In the genomic region with DNA sequence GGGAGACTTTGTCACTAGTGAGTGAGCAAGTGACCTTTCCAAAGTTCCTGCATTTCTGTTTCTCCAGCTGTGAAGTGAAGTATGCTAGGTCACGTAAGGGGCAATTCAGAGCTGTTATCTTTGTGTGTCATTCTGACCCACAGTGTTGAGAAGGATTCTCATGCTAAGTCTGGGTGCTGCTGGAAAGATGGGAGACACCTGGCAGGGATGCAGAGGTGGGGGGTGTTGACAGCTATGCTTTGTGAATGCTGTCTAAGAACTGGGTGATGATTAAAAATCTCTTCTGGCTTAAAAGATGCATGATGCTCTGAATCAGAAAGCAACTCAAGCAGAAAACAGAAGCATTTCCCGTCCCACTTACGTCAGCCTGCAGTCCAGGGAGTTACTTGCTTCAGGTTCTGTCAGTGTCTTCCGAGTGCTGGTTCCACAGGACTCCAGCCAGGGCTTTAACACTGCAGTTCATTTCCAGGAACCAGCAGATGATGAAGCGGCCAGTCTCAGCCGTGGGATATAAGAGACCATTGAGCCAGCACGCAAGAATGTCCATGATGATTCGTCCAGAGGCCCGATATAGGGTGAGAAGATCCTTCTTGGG, we compare ENCODE assay signal across 1 cellular context.
TF ChIP-seq lines count a peak whose summit lies in the region.

No MANE protein-coding gene starts in this region.

TF ChIP-seq in K562, 482 proteins besides CTCF, POLR2A, EP300 and RAD21 (continued from another document):
- TF ChIP-seq, protein P1, sequence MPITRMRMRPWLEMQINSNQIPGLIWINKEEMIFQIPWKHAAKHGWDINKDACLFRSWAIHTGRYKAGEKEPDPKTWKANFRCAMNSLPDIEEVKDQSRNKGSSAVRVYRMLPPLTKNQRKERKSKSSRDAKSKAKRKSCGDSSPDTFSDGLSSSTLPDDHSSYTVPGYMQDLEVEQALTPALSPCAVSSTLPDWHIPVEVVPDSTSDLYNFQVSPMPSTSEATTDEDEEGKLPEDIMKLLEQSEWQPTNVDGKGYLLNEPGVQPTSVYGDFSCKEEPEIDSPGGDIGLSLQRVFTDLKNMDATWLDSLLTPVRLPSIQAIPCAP (CRISPR knock-in tag; IDR thresholded peaks at IDR 0.05; ENCODE audit: borderline replicate concordance): no peak
- peak; percentile 42 for TF ChIP-seq ARID1B (IDR thresholded peaks at IDR 0.05)
- TF ChIP-seq CBFA2T2 (conservative IDR thresholded peaks at IDR 0.05): peak; percentile 51
- TF ChIP-seq CBFA2T3 (IDR thresholded peaks at IDR 0.05): peak; percentile 71
- TF ChIP-seq ZNF785 (CRISPR knock-in tag; IDR thresholded peaks at IDR 0.05): no peak
- no peak for TF ChIP-seq NFATC3 (IDR thresholded peaks at IDR 0.05)
- TF ChIP-seq ZFX (CRISPR knock-in tag; IDR thresholded peaks at IDR 0.05): no peak
- TF ChIP-seq, protein P2, sequence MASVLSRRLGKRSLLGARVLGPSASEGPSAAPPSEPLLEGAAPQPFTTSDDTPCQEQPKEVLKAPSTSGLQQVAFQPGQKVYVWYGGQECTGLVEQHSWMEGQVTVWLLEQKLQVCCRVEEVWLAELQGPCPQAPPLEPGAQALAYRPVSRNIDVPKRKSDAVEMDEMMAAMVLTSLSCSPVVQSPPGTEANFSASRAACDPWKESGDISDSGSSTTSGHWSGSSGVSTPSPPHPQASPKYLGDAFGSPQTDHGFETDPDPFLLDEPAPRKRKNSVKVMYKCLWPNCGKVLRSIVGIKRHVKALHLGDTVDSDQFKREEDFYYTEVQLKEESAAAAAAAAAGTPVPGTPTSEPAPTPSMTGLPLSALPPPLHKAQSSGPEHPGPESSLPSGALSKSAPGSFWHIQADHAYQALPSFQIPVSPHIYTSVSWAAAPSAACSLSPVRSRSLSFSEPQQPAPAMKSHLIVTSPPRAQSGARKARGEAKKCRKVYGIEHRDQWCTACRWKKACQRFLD (CRISPR knock-in tag; IDR thresholded peaks at IDR 0.05): no peak
- 0 out of 4 replicates have a peak, but pooled peaks have one; percentile 11 to 26 for TF ChIP-seq KDM1A (IDR thresholded peaks at IDR 0.05)
- TF ChIP-seq, protein P3, sequence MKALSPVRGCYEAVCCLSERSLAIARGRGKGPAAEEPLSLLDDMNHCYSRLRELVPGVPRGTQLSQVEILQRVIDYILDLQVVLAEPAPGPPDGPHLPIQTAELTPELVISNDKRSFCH (CRISPR knock-in tag; IDR thresholded peaks at IDR 0.05): no peak
- TF ChIP-seq, protein P3 (tag; IDR thresholded peaks at IDR 0.05): 0 out of 2 replicates have a peak, but pooled peaks have one; percentile 38
- TF ChIP-seq CHD4 (IDR thresholded peaks at IDR 0.05; ENCODE audit: insufficient read depth, insufficient replicate concordance, low read depth, low read length, poor library complexity, severe bottlenecking): no peak
- peak in 1 of 2 experiments; percentile 14; a peak in 1 of 4 replicates for TF ChIP-seq HDAC1 (IDR thresholded peaks at IDR 0.05)
- TF ChIP-seq RCOR1 (IDR thresholded peaks at IDR 0.05; ENCODE audit: borderline replicate concordance in 1 of 2, low read depth in 2 of 2, low read length in 2 of 2): 0 out of 4 replicates have a peak, but pooled peaks of 1 of the 2 experiments have one; percentile 17
- no peak for TF ChIP-seq FOXA3 (CRISPR knock-in tag; conservative IDR thresholded peaks at IDR 0.05 in 1 of 2, IDR thresholded peaks at IDR 0.05 in 1 of 2)
- no peak for TF ChIP-seq KLF16 (IDR thresholded peaks at IDR 0.05)
- no peak for TF ChIP-seq BDP1 (IDR thresholded peaks at IDR 0.05; ENCODE audit: insufficient read depth, insufficient read length)
- TF ChIP-seq TEAD4 (IDR thresholded peaks at IDR 0.05; ENCODE audit: low read length): peak; percentile 46
- no peak for TF ChIP-seq TEAD4 (CRISPR knock-in tag; IDR thresholded peaks at IDR 0.05; ENCODE audit: borderline replicate concordance)
- no peak for TF ChIP-seq SMAD4 (CRISPR knock-in tag; conservative IDR thresholded peaks at IDR 0.05)
- no peak for TF ChIP-seq MXI1 (IDR thresholded peaks at IDR 0.05; ENCODE audit: low read depth, low read length)
- peak; percentile 28; the same call in 1 of the 2 replicates for TF ChIP-seq TAL1 (IDR thresholded peaks at IDR 0.05)
- no peak for TF ChIP-seq ATF1 (CRISPR knock-in tag; IDR thresholded peaks at IDR 0.05)
- TF ChIP-seq ATF1 (tag; IDR thresholded peaks at IDR 0.05): no peak
- TF ChIP-seq, protein P4, sequence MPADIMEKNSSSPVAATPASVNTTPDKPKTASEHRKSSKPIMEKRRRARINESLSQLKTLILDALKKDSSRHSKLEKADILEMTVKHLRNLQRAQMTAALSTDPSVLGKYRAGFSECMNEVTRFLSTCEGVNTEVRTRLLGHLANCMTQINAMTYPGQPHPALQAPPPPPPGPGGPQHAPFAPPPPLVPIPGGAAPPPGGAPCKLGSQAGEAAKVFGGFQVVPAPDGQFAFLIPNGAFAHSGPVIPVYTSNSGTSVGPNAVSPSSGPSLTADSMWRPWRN (IDR thresholded peaks at IDR 0.05; ENCODE audit: low read depth): no peak
